ENCODE assay signal across 19 cellular contexts in genomic region chr2:49901202-49901865, GRCh38.
A peak's percentile ranks its signal among the peaks of the same experiment; 100 is the strongest.
DNase-seq lines count a peak whose midpoint lies in the region; ATAC-seq, FAIRE-seq and TF ChIP-seq lines count a peak whose summit lies in the region.
"Had no signal": no experiment of that assay in that cellular context is flagged by ENCODE, and none has a peak within 500 bp of the region (broad histone marks: within the 10 kb centered on the region; RNA-seq: fewer than 3 reads in every experiment).

No MANE protein-coding gene starts in this region.

- ATAC-seq in HepG2 (no peak), right lobe of liver (no peak)
- ATAC-seq: GM12878, Panc1 had no signal

- no peak overlapping the region for H3K9ac ChIP-seq in HepG2 (ENCODE audit: insufficient read depth, low read depth, low read length)
- no peak overlapping the region for H3K9ac ChIP-seq in endodermal cell (ENCODE audit: extremely low read depth, low read length, poor library complexity, severe bottlenecking)

- H3K27ac Mint-ChIP-seq in endodermal cell, result no peak overlapping the region
- H3K27ac Mint-ChIP-seq: CD4-positive, CD25-positive, alpha-beta regulatory T cell; H9 had no signal

- in situ Hi-C loops in HepG2 (cut with HindIII; ENCODE audit: extremely low pct_ligation_motif_present, low pct_unique_long_range_greater_than_20kb), result no loop called here
- in situ Hi-C loops in SK-MEL-5 (cut with HindIII; ENCODE audit: low pct_unique_long_range_greater_than_20kb, low sequenced_read_pairs), result no loop called here

- TF ChIP-seq POLR2A in HepG2 (IDR thresholded peaks at IDR 0.05; ENCODE audit: insufficient read depth in 1 of 2, low read depth in 2 of 2, low read length in 2 of 2), result no peak
- TF ChIP-seq POLR2A in right lobe of liver (IDR thresholded peaks at IDR 0.05), result no peak

- DNase-seq in HepG2 (ENCODE audit: low spot score), result no peak
- no peak for DNase-seq in right lobe of liver
- DNase-seq in SK-MEL-5 (ENCODE audit: low read depth, low spot score), result peak; percentile 31
- peak; percentile 5 for DNase-seq in hepatocyte (ENCODE audit: low spot score)
- no peak for DNase-seq in RPMI8226
- no peak for DNase-seq in osteoblast (ENCODE audit: insufficient read length, low spot score, missing footprints)
- DNase-seq in endodermal cell, result no peak
- no peak for DNase-seq in activated T-cell treated with anti-CD3 and anti-CD28 coated beads, Interleukin-2, amount 50 U/mL, for 48 hours
- DNase-seq: BE2C; CD4-positive, CD25-positive, alpha-beta regulatory T cell; H9; Karpas-422; NCI-H1694 treated with DMSO at 0.1 percent for 48 hours; NCI-H2107; NCI-H2227 treated with DMSO at 0.1 percent for 48 hours; NCI-H510A; SJCRH30 had no signal

- H3K27ac ChIP-seq in HepG2 (ENCODE audit: extremely low read length, insufficient read depth, low read length), result no peak overlapping the region
- no peak overlapping the region for H3K27ac ChIP-seq in right lobe of liver
- H3K27ac ChIP-seq in hepatocyte, result peak overlapping the region; percentile 11
- H3K27ac ChIP-seq in osteoblast (ENCODE audit: low read depth, low read length), result no peak overlapping the region
- no peak overlapping the region for H3K27ac ChIP-seq in endodermal cell (ENCODE audit: low read depth, low read length)
- H3K27ac ChIP-seq: SJCRH30 had no signal

- TF ChIP-seq EP300 in HepG2 (IDR thresholded peaks at IDR 0.05; ENCODE audit: low read depth in 2 of 2, low read length in 2 of 2), result no peak
- TF ChIP-seq EP300 in HepG2 (CRISPR knock-in tag; IDR thresholded peaks at IDR 0.05; ENCODE audit: borderline replicate concordance), result no peak

- H3K4me1 Mint-ChIP-seq in endodermal cell, result peaks cover 18% of the 10 kb centered on the region
- H3K4me1 Mint-ChIP-seq: CD4-positive, CD25-positive, alpha-beta regulatory T cell had no signal

- no peaks in the 10 kb centered on the region for H3K79me2 ChIP-seq in HepG2 (ENCODE audit: insufficient read depth, low read length)
- no peaks in the 10 kb centered on the region for H3K79me2 ChIP-seq in hepatocyte
- H3K79me2 ChIP-seq in osteoblast (ENCODE audit: insufficient read depth, low read length), result no peaks in the 10 kb centered on the region

- POLR2A ChIA-PET in HepG2 (lab: Yijun Ruan, JAX), result no interaction called here

- no peaks in the 10 kb centered on the region for H3K36me3 Mint-ChIP-seq in endodermal cell (ENCODE audit: low read depth)
- H3K36me3 Mint-ChIP-seq: CD4-positive, CD25-positive, alpha-beta regulatory T cell had no signal

- H3K4me2 ChIP-seq in HepG2 (ENCODE audit: low read depth, low read length) (no peak overlapping the region), hepatocyte (peak overlapping the region; percentile 12), osteoblast (ENCODE audit: insufficient read depth, low read length) (no peak overlapping the region)

- TF ChIP-seq CTCF in HepG2 (CRISPR knock-in tag; IDR thresholded peaks at IDR 0.05), result no peak
- TF ChIP-seq CTCF in right lobe of liver (IDR thresholded peaks at IDR 0.05), result no peak
- TF ChIP-seq CTCF in hepatocyte (IDR thresholded peaks at IDR 0.05; ENCODE audit: poor library complexity), result no peak
- no peak for TF ChIP-seq CTCF in osteoblast (IDR thresholded peaks at IDR 0.05; ENCODE audit: extremely low read depth, low read depth, low read length)
- TF ChIP-seq CTCF in endodermal cell (conservative IDR thresholded peaks at IDR 0.05), result no peak

- TF ChIP-seq RAD21 in HepG2 (CRISPR knock-in tag; IDR thresholded peaks at IDR 0.05), result no peak

- H3K9me3 ChIP-seq in HepG2 (ENCODE audit: low read length) (0 out of 2 replicates have a peak, but pooled peaks cover 5% of the 10 kb centered on the region), right lobe of liver (no peaks in the 10 kb centered on the region), hepatocyte (ENCODE audit: low read depth) (no peaks in the 10 kb centered on the region), osteoblast (ENCODE audit: low read depth, low read length) (no peaks in the 10 kb centered on the region), endodermal cell (ENCODE audit: control insufficient read depth, low read length) (no peaks in the 10 kb centered on the region)
- H3K9me3 ChIP-seq: BE2C, SJCRH30 had no signal

- peaks cover 43% of the 10 kb centered on the region for H3K27me3 Mint-ChIP-seq in endodermal cell (ENCODE audit: insufficient read depth)
- H3K27me3 Mint-ChIP-seq: CD4-positive, CD25-positive, alpha-beta regulatory T cell had no signal

- no peaks in the 10 kb centered on the region for H3K36me3 ChIP-seq in HepG2 (replicated peaks in 1 of 2; ENCODE audit: control insufficient read depth in 1 of 2, insufficient read depth in 2 of 2, low read length in 2 of 2)
- H3K36me3 ChIP-seq in right lobe of liver, result no peaks in the 10 kb centered on the region
- H3K36me3 ChIP-seq in hepatocyte (replicated peaks; ENCODE audit: insufficient read depth, low read depth), result no peaks in the 10 kb centered on the region
- H3K36me3 ChIP-seq in osteoblast (ENCODE audit: insufficient read depth, low read length), result no peaks in the 10 kb centered on the region
- H3K36me3 ChIP-seq in endodermal cell (ENCODE audit: control insufficient read depth, insufficient read depth, low read length), result no peaks in the 10 kb centered on the region
- H3K36me3 ChIP-seq: BE2C, SJCRH30 had no signal

- no peaks in the 10 kb centered on the region for H3K9me3 Mint-ChIP-seq in endodermal cell
- H3K9me3 Mint-ChIP-seq: H9 had no signal

- H3K4me1 ChIP-seq in HepG2 (ENCODE audit: insufficient read depth, low read length) (no peaks in the 10 kb centered on the region), right lobe of liver (no peaks in the 10 kb centered on the region), hepatocyte (ENCODE audit: insufficient read depth) (no peaks in the 10 kb centered on the region), osteoblast (ENCODE audit: insufficient read depth, low read length) (no peaks in the 10 kb centered on the region), endodermal cell (ENCODE audit: control insufficient read depth, insufficient read depth, low read length) (no peaks in the 10 kb centered on the region)
- H3K4me1 ChIP-seq: BE2C, SJCRH30 had no signal

- H3K27me3 ChIP-seq in HepG2 (ENCODE audit: control insufficient read depth in 1 of 2, insufficient read depth in 2 of 2, low read length in 2 of 2) (no peaks in the 10 kb centered on the region), right lobe of liver (no peaks in the 10 kb centered on the region), hepatocyte (no peaks in the 10 kb centered on the region), osteoblast (ENCODE audit: insufficient read depth, low read length) (no peaks in the 10 kb centered on the region), endodermal cell (ENCODE audit: control insufficient read depth, insufficient read depth, low read length, poor library complexity, severe bottlenecking) (peaks cover 26% of the 10 kb centered on the region)
- H3K27me3 ChIP-seq: BE2C had no signal

- H3K4me3 Mint-ChIP-seq in endodermal cell, result no peak overlapping the region
- H3K4me3 Mint-ChIP-seq: CD4-positive, CD25-positive, alpha-beta regulatory T cell; H9 had no signal

- H2AFZ ChIP-seq in HepG2 (ENCODE audit: low read length), result no peak overlapping the region
- H2AFZ ChIP-seq in hepatocyte, result no peak overlapping the region
- H2AFZ ChIP-seq in osteoblast (ENCODE audit: low read length), result no peak overlapping the region

- BruUV-seq in HepG2 (replicated peaks; lab: Mats Ljungman, UMichigan), result no TSS peak

- H3K9me2 ChIP-seq in hepatocyte (replicated peaks; ENCODE audit: insufficient read depth), result no peaks in the 10 kb centered on the region

- H4K20me1 ChIP-seq in HepG2 (ENCODE audit: insufficient read depth, low read length) (no peaks in the 10 kb centered on the region), hepatocyte (ENCODE audit: insufficient read depth, poor library complexity, severe bottlenecking) (no peaks in the 10 kb centered on the region), osteoblast (ENCODE audit: insufficient read depth, low read length) (no peaks in the 10 kb centered on the region)

- H3K4me3 ChIP-seq in HepG2 (replicated peaks in 1 of 3; ENCODE audit: insufficient read depth in 1 of 3, low read depth in 2 of 3, low read length in 3 of 3) (no peak overlapping the region), right lobe of liver (no peak overlapping the region), hepatocyte (no peak overlapping the region), osteoblast (ENCODE audit: insufficient read depth, low read length) (no peak overlapping the region), endodermal cell (ENCODE audit: low read length) (no peak overlapping the region)
- H3K4me3 ChIP-seq: GM12878, SJCRH30 had no signal

- CTCF ChIA-PET in HepG2 (lab: Yijun Ruan, JAX; ENCODE audit: low intra/inter-chr PET ratio, low total read pairs), result no interaction called here

- WGBS in HepG2 (ENCODE audit: low lambda C conversion rate), result 0% methylated on average over 1 of the region's 1 CpG
- 19% methylated on average over 1 of the region's 1 CpG for WGBS in right lobe of liver (ENCODE audit: insufficient coverage, low coverage, low lambda C conversion rate, missing lambda C conversion rate)
- WGBS in hepatocyte (ENCODE audit: low lambda C conversion rate, missing lambda C conversion rate), result 42% methylated on average over 1 of the region's 1 CpG
- WGBS in endodermal cell (ENCODE audit: insufficient coverage in 1 of 2, insufficient read length in 1 of 2), 2 experiments, result 88 to 93% methylated on average over 1 of the region's 1 CpG

- intact Hi-C loops in HepG2 (cut with micrococcal nuclease; ENCODE audit: unreplicated experiment) (no loop called here), right lobe of liver (cut with DNase I) (no loop called here)

- FAIRE-seq in HepG2 (lab: Jason Lieb, UNC), result no peak
- FAIRE-seq: GM12878 had no signal

TF ChIP-seq in HepG2, 621 proteins besides CTCF, POLR2A, EP300 and RAD21:
- peak; percentile 98 for TF ChIP-seq MAFF (IDR thresholded peaks at IDR 0.05; ENCODE audit: low read depth, low read length)
- no peak for TF ChIP-seq WIZ (CRISPR knock-in tag; IDR thresholded peaks at IDR 0.05)
- TF ChIP-seq MAFK (conservative IDR thresholded peaks at IDR 0.05 in 1 of 2, IDR thresholded peaks at IDR 0.05 in 1 of 2; ENCODE audit: low read length in 2 of 2), result peak; percentile 98 to 99

Comparison
In these comparisons a context has a peak if more than half of its experiments do, and no peak if none do; other contexts are left out.
1. DNase-seq: peak in SK-MEL-5 (single experiment) and hepatocyte (single experiment); none in HepG2 (single experiment), right lobe of liver (0 of 3), RPMI8226 (single experiment), osteoblast (single experiment), endodermal cell (single experiment) and activated T-cell treated with anti-CD3 and anti-CD28 coated beads, Interleukin-2, amount 50 U/mL, for 48 hours (0 of 2).